ENCODE assay signal across 1 cellular context in the genomic region with DNA sequence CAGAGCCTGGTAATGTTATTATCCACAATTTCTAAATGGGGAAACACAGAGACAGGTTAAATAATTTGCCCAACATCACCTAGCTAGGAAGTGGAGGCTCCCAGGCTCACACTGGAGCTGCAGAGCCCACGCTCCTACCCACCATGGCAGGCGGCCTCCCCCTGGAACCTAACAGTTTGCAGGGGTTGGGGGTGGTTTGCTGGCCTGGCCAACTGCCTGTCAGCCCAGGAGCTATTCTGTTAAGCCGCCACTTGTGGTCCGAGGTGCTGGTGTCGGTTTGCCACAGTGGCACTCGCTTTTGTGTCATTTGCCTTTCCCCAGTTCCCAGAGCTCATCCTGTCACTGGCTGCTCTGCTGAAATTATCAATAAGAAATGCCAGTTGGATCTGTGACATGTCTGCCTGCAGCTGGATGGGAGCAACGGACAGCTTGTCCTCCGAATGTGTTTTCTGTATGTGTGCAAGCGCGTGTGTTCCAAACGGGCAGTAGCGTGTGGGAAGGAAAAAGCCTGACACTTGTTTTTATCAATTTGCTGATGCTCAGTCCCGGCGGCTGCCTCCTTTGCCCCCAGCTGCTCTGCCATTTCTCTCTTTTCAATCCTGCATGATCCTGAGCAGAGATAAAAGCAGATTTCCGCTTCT.
TF ChIP-seq lines count a peak whose summit lies in the region.

No MANE protein-coding gene starts in this region.

TF ChIP-seq in PFSK-1, 5 proteins besides CTCF, POLR2A, EP300 and RAD21:
- TF ChIP-seq, protein P1, sequence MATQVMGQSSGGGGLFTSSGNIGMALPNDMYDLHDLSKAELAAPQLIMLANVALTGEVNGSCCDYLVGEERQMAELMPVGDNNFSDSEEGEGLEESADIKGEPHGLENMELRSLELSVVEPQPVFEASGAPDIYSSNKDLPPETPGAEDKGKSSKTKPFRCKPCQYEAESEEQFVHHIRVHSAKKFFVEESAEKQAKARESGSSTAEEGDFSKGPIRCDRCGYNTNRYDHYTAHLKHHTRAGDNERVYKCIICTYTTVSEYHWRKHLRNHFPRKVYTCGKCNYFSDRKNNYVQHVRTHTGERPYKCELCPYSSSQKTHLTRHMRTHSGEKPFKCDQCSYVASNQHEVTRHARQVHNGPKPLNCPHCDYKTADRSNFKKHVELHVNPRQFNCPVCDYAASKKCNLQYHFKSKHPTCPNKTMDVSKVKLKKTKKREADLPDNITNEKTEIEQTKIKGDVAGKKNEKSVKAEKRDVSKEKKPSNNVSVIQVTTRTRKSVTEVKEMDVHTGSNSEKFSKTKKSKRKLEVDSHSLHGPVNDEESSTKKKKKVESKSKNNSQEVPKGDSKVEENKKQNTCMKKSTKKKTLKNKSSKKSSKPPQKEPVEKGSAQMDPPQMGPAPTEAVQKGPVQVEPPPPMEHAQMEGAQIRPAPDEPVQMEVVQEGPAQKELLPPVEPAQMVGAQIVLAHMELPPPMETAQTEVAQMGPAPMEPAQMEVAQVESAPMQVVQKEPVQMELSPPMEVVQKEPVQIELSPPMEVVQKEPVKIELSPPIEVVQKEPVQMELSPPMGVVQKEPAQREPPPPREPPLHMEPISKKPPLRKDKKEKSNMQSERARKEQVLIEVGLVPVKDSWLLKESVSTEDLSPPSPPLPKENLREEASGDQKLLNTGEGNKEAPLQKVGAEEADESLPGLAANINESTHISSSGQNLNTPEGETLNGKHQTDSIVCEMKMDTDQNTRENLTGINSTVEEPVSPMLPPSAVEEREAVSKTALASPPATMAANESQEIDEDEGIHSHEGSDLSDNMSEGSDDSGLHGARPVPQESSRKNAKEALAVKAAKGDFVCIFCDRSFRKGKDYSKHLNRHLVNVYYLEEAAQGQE (IDR thresholded peaks at IDR 0.05; ENCODE audit: insufficient read depth in 1 of 2, low read depth in 2 of 2, low read length in 2 of 2) = peak in 1 of 2 experiments; percentile 32; a peak in 1 of 4 replicates
- peak; percentile 74; the same call in 1 of the 2 replicates for TF ChIP-seq SIN3A (IDR thresholded peaks at IDR 0.05; ENCODE audit: borderline replicate concordance, insufficient read depth, low read length)
- TF ChIP-seq TAF1 (IDR thresholded peaks at IDR 0.05; ENCODE audit: borderline replicate concordance, insufficient read depth, low read length) = no peak
- TF ChIP-seq POLR2AphosphoS5 (IDR thresholded peaks at IDR 0.05; ENCODE audit: low read depth, low read length) = no peak
- no peak for TF ChIP-seq FOXP2 (optimal IDR thresholded peaks at IDR 0.05; ENCODE audit: borderline replicate concordance, extremely low read depth, extremely low read length, insufficient read depth)
